Comparison of ENCODE assay signal across 24 cellular contexts in genomic region chr9:105751761-105752160, GRCh38.
"Had no signal": no experiment of that assay in that cellular context is flagged by ENCODE, and none has a peak within 500 bp of the region (broad histone marks: within the 10 kb centered on the region; RNA-seq: fewer than 3 reads in every experiment).

No MANE protein-coding gene starts in this region.

- H3K27ac ChIP-seq: colonic mucosa, epithelial cell of prostate, esophagus squamous epithelium, gastrocnemius medialis, heart right ventricle, left lung, lower lobe of right lung had no signal

- H3K27me3 Mint-ChIP-seq: dendritic cell treated with granulocyte-macrophage colony-stimulating factor and Interleukin-4, amounts not matched to agents 40 ng/mL and 50 ng/mL, for 4 days; effector memory CD8-positive, alpha-beta T cell had no signal

- H3K27me3 ChIP-seq: colonic mucosa, esophagus squamous epithelium, gastrocnemius medialis, heart right ventricle, left lung had no signal

- H3K4me3 ChIP-seq: colonic mucosa, esophagus squamous epithelium, gastrocnemius medialis, heart right ventricle, left lung, lower lobe of right lung, mucosa of descending colon had no signal

- H3K36me3 ChIP-seq: colonic mucosa had no signal

- H3K27ac Mint-ChIP-seq: dendritic cell treated with granulocyte-macrophage colony-stimulating factor and Interleukin-4, amounts not matched to agents 40 ng/mL and 50 ng/mL, for 4 days; effector memory CD8-positive, alpha-beta T cell; endodermal cell; mesothelial cell of epicardium had no signal

- ATAC-seq: effector memory CD8-positive, alpha-beta T cell; esophagus mucosa; gastrocnemius medialis; heart right ventricle; left cardiac atrium; left lung; left ventricle myocardium superior; lower lobe of right lung; mucosa of descending colon had no signal

- H3K9me3 ChIP-seq: colonic mucosa, gastrocnemius medialis had no signal

- H3K4me3 Mint-ChIP-seq: dendritic cell treated with granulocyte-macrophage colony-stimulating factor and Interleukin-4, amounts not matched to agents 40 ng/mL and 50 ng/mL, for 4 days; effector memory CD8-positive, alpha-beta T cell; endodermal cell; mesothelial cell of epicardium had no signal

- H3K4me1 Mint-ChIP-seq: endodermal cell, mesothelial cell of epicardium had no signal

- DNase-seq: colonic mucosa; cortex of kidney; effector CD8-positive, alpha-beta T cell; effector memory CD8-positive, alpha-beta T cell; endodermal cell; erythroblast; esophagus squamous epithelium; foreskin fibroblast; foreskin melanocyte; gastrocnemius medialis; glutamatergic neuron; head of caudate nucleus; heart right ventricle; hippocampal formation; left cardiac atrium; left lung; left ventricle myocardium superior; lower lobe of right lung; mesenchymal stem cell; mucosa of descending colon had no signal

- H3K4me1 ChIP-seq: colonic mucosa, esophagus squamous epithelium, heart right ventricle, left lung, lower lobe of right lung had no signal
